1 cellular context compared by ENCODE assay signal in genomic region chr2:42001696-42002331, GRCh38.
TF ChIP-seq lines count a peak whose summit lies in the region.

No MANE protein-coding gene starts in this region.

TF ChIP-seq in WTC11, 78 proteins besides CTCF, POLR2A, EP300 and RAD21 (continued from another document):
- TF ChIP-seq PRDM15 (CRISPR knock-in tag; IDR thresholded peaks at IDR 0.05) (peak; percentile 87), FOXP1 (CRISPR knock-in tag; IDR thresholded peaks at IDR 0.05; ENCODE audit: borderline replicate concordance) (no peak), ZNF317 (CRISPR knock-in tag; IDR thresholded peaks at IDR 0.05; ENCODE audit: borderline replicate concordance, low read depth) (no peak), NFE2L1 (CRISPR knock-in tag; IDR thresholded peaks at IDR 0.05) (no peak), SP1 (CRISPR knock-in tag; conservative IDR thresholded peaks at IDR 0.05) (no peak), PRRX2 (CRISPR knock-in tag; IDR thresholded peaks at IDR 0.05) (no peak), ZNF121 (CRISPR knock-in tag; IDR thresholded peaks at IDR 0.05) (0 out of 2 replicates have a peak, but pooled peaks have one; percentile 10)
